ENCODE assay signal across 8 cellular contexts in genomic region chr7:7772385-7772784, GRCh38. TPM values are rescaled to one million over a fixed set of nuclear protein-coding genes. Genes with fewer than 3 reads are reported as not detected.
A peak's percentile ranks its signal among the peaks of the same experiment; 100 is the strongest.
DNase-seq lines count a peak whose midpoint lies in the region; ATAC-seq and TF ChIP-seq lines count a peak whose summit lies in the region.

No MANE protein-coding gene starts in this region.

- H3K9me3 Mint-ChIP-seq in effector memory CD8-positive, alpha-beta T cell, result no peaks in the 10 kb centered on the region
- no peaks in the 10 kb centered on the region for H3K9me3 Mint-ChIP-seq in GM23338

- H3K27ac Mint-ChIP-seq in effector memory CD8-positive, alpha-beta T cell, result peak overlapping the region in 1 of 2 donors; percentile 15
- no peak overlapping the region for H3K27ac Mint-ChIP-seq in GM23338

- H3K36me3 Mint-ChIP-seq in effector memory CD8-positive, alpha-beta T cell (ENCODE audit: insufficient read depth), result no peaks in the 10 kb centered on the region
- no peaks in the 10 kb centered on the region for H3K36me3 Mint-ChIP-seq in GM23338 (ENCODE audit: low read depth)

- no peak overlapping the region for H2AFZ ChIP-seq in GM23338

- no peak overlapping the region for H3K27ac ChIP-seq in GM23338 (ENCODE audit: low read depth)

- H3K4me1 ChIP-seq in GM23338 (ENCODE audit: insufficient read depth), result peaks cover 23% of the 10 kb centered on the region

- peaks cover 4% of the 10 kb centered on the region; the same call in 1 of the 2 replicates for H3K9me2 ChIP-seq in GM23338 (ENCODE audit: insufficient read depth)

- peaks cover 9 to 13% of the 10 kb centered on the region in 2 donors for H3K4me1 Mint-ChIP-seq in effector memory CD8-positive, alpha-beta T cell (ENCODE audit: low read depth in 2 of 2)
- peaks cover 26% of the 10 kb centered on the region for H3K4me1 Mint-ChIP-seq in GM23338

- H3K4me3 ChIP-seq in GM23338, result no peak overlapping the region

- H3K36me3 ChIP-seq in GM23338 (ENCODE audit: insufficient read depth), result no peaks in the 10 kb centered on the region

- no peaks in the 10 kb centered on the region for H3F3A ChIP-seq in GM23338 (replicated peaks; ENCODE audit: low read depth)

- DNase-seq in DMS 273 (lab: John Stamatoyannopoulos, UW; ENCODE audit: unreplicated experiment) (peak; percentile 85), NCI-H345 treated with DMSO at 0.1 percent for 48 hours (lab: John Stamatoyannopoulos, UW; ENCODE audit: unreplicated experiment) (peak; percentile 59), GM23338 (ENCODE audit: low spot score) (no peak), HuH-7 (ENCODE audit: low spot score) (no peak), T-helper 9 cell (no peak)
- no peak for DNase-seq in effector memory CD8-positive, alpha-beta T cell
- DNase-seq in effector CD8-positive, alpha-beta T cell (lab: John Stamatoyannopoulos, UW), result no peak

- no peak overlapping the region for H3K4me2 ChIP-seq in GM23338

- TF ChIP-seq CTCF in GM23338 (conservative IDR thresholded peaks at IDR 0.05; ENCODE audit: low read depth in 2 of 2), result no peak

- peak overlapping the region; percentile 9 to 40 for H3K4me3 Mint-ChIP-seq in effector memory CD8-positive, alpha-beta T cell
- H3K4me3 Mint-ChIP-seq in GM23338, result no peak overlapping the region

- H3K79me2 ChIP-seq in GM23338 (replicated peaks; ENCODE audit: insufficient read depth), result no peaks in the 10 kb centered on the region

- no peaks in the 10 kb centered on the region for H4K20me1 ChIP-seq in GM23338 (replicated peaks; ENCODE audit: insufficient read depth)

- no peaks in the 10 kb centered on the region for H3K27me3 Mint-ChIP-seq in effector memory CD8-positive, alpha-beta T cell
- H3K27me3 Mint-ChIP-seq in GM23338 (ENCODE audit: insufficient read depth, low read depth, poor library complexity), result peaks cover 1% of the 10 kb centered on the region

- no peaks in the 10 kb centered on the region for H3K27me3 ChIP-seq in GM23338 (ENCODE audit: insufficient read depth)

- peak; percentile 43 for ATAC-seq in GM21825 (IDR thresholded peaks at IDR 0.05; ENCODE audit: unreplicated experiment)
- peak; percentile 22 for ATAC-seq in effector memory CD8-positive, alpha-beta T cell (replicated peaks)
- no peak for ATAC-seq in GM23338

TF ChIP-seq in GM23338, 12 proteins besides CTCF, POLR2A, EP300 and RAD21:
- TF ChIP-seq REST (IDR thresholded peaks at IDR 0.05; ENCODE audit: unreplicated experiment) (no peak), EZH2 (IDR thresholded peaks at IDR 0.05; ENCODE audit: low read depth, unreplicated experiment) (no peak), ZNF331 (CRISPR knock-in tag; IDR thresholded peaks at IDR 0.05; ENCODE audit: low read depth) (no peak), CREB1 (CRISPR knock-in tag; IDR thresholded peaks at IDR 0.05; ENCODE audit: low read depth) (no peak), POLR2AphosphoS5 (IDR thresholded peaks at IDR 0.05; ENCODE audit: low read depth) (no peak), STAT1 (IDR thresholded peaks at IDR 0.05; ENCODE audit: unreplicated experiment) (no peak), JUNB (IDR thresholded peaks at IDR 0.05; ENCODE audit: unreplicated experiment) (no peak), EZH2phosphoT487 (IDR thresholded peaks at IDR 0.05; ENCODE audit: unreplicated experiment) (no peak), ZNF114 (CRISPR knock-in tag; IDR thresholded peaks at IDR 0.05) (no peak)

RNA-seq across cellular contexts. Expression of gene RPA3, which starts 54.0 kb away (rescaled TPM):
- 57.4 and 74.9 TPM in 2 replicates for total RNA-seq in GM23338 (2014; rRNA removed; shearing (Covaris generic))
- 284 and 287 TPM in 2 replicates for polyA plus RNA-seq in GM23338 (2016; fragmentation: Nextera tagmentation; extraction: Ambion mirVana)

Comparison
In these comparisons a context has a peak if more than half of its experiments do, and no peak if none do; other contexts are left out.
1. DNase-seq: peak in DMS 273 (single experiment) and NCI-H345 treated with DMSO at 0.1 percent for 48 hours (single experiment); none in effector memory CD8-positive, alpha-beta T cell (0 of 3), GM23338 (single experiment), HuH-7 (single experiment), effector CD8-positive, alpha-beta T cell (single experiment) and T-helper 9 cell (single experiment).